In genomic region chr4:115729739-115730266, GRCh38 we compare ENCODE assay signal across 4 cellular contexts.
TF ChIP-seq lines count a peak whose summit lies in the region.

No MANE protein-coding gene starts in this region.

TF ChIP-seq in HepG2, 621 proteins besides CTCF, POLR2A, EP300 and RAD21:
- TF ChIP-seq MAFF (IDR thresholded peaks at IDR 0.05; ENCODE audit: low read depth, low read length): peak; percentile 64; the same call in 1 of the 2 replicates
- TF ChIP-seq MAFK (conservative IDR thresholded peaks at IDR 0.05 in 1 of 2, IDR thresholded peaks at IDR 0.05 in 1 of 2; ENCODE audit: low read length in 2 of 2): peak in 1 of 2 experiments; percentile 79; a peak in 3 of 4 replicates
- no peak for TF ChIP-seq SP140L (CRISPR knock-in tag; IDR thresholded peaks at IDR 0.05; ENCODE audit: borderline replicate concordance)
TF ChIP-seq in HepG2: peak in this region for 2.

TF ChIP-seq in IMR-90, 13 proteins besides CTCF, POLR2A, EP300 and RAD21:
- TF ChIP-seq FOS (IDR thresholded peaks at IDR 0.05; ENCODE audit: low read depth, low read length) (no peak), MAFK (IDR thresholded peaks at IDR 0.05; ENCODE audit: low read depth, low read length) (peak; percentile 52)

TF ChIP-seq in K562, 482 proteins besides CTCF, POLR2A, EP300 and RAD21:
- TF ChIP-seq MAFF (IDR thresholded peaks at IDR 0.05; ENCODE audit: low read length) (0 out of 2 replicates have a peak, but pooled peaks have one; percentile 15), XRCC4 (IDR thresholded peaks at IDR 0.05; ENCODE audit: extremely low read depth, insufficient read depth, insufficient read length) (no peak), BRD9 (IDR thresholded peaks at IDR 0.05; ENCODE audit: low read depth, partially characterized antibody) (no peak), ZNF316 (IDR thresholded peaks at IDR 0.05) (0 out of 2 replicates have a peak, but pooled peaks have one; percentile 21)

TF ChIP-seq in neural cell, 6 proteins besides CTCF, POLR2A, EP300 and RAD21:
- TF ChIP-seq POLR2AphosphoS5 (IDR thresholded peaks at IDR 0.05) (peak; percentile 55), SMC3 (conservative IDR thresholded peaks at IDR 0.05; ENCODE audit: poor library complexity) (no peak)
